In genomic region chr1:44738985-44739360, GRCh38 we compare ENCODE assay signal across 7 cellular contexts. TPM values are rescaled to one million over a fixed set of nuclear protein-coding genes. Genes with fewer than 3 reads are reported as not detected.
DNase-seq lines count a peak whose midpoint lies in the region; TF ChIP-seq lines count a peak whose summit lies in the region.
"Not testable (repeated sequence)": the region's sequence is repeated elsewhere in the genome, so short reads cannot be mapped to it uniquely, and the experiment has no call there.
"Had no signal": no experiment of that assay in that cellular context is flagged by ENCODE, and none has a peak within 500 bp of the region (broad histone marks: within the 10 kb centered on the region; RNA-seq: fewer than 3 reads in every experiment).

No MANE protein-coding gene starts in this region.

- H3K27me3 ChIP-seq in BE2C; Loucy (ENCODE audit: insufficient read depth, low read length, poor library complexity, severe bottlenecking); endocrine pancreas (ENCODE audit: control insufficient read depth, insufficient read depth, low read length); skeletal muscle satellite cell (ENCODE audit: control insufficient read depth, insufficient read depth, low read length): not testable (repeated sequence)

- H3K4me2 ChIP-seq in Loucy (ENCODE audit: low read depth, low read length, poor library complexity, severe bottlenecking) (peak overlapping the region; percentile 73), skeletal muscle satellite cell (ENCODE audit: low read length) (peak overlapping the region; percentile 90)

- not testable (repeated sequence) for H3K27me3 Mint-ChIP-seq in activated T-helper 1 cell treated with anti-CD3 and anti-CD28 coated beads, Interleukin-12 subunit alpha, Interleukin-12 subunit beta, Interleukin-2, Interleukin-4 antibody, amounts not matched to agents 30 ng/mL and 10 ng/mL and 1 ng/mL, durations not matched to agents 14 hours and 24 hours and 36 hours (ENCODE audit: insufficient read depth)

- not testable (repeated sequence) for H3K9me3 Mint-ChIP-seq in activated T-helper 1 cell treated with anti-CD3 and anti-CD28 coated beads, Interleukin-12 subunit alpha, Interleukin-12 subunit beta, Interleukin-2, Interleukin-4 antibody, amounts not matched to agents 30 ng/mL and 10 ng/mL and 1 ng/mL, durations not matched to agents 14 hours and 24 hours and 36 hours

- H3K36me3 ChIP-seq in BE2C; Loucy (ENCODE audit: insufficient read depth, low read length); endocrine pancreas (ENCODE audit: control insufficient read depth, insufficient read depth, low read length); skeletal muscle satellite cell (ENCODE audit: insufficient read depth, low read length): not testable (repeated sequence)

- H3K4me1 ChIP-seq in BE2C; endocrine pancreas (ENCODE audit: control insufficient read depth, insufficient read depth, low read length): not testable (repeated sequence)
- H3K4me1 ChIP-seq in Loucy (ENCODE audit: insufficient read depth, low read length, poor library complexity, severe bottlenecking) (peaks cover 32% of the 10 kb centered on the region), skeletal muscle satellite cell (ENCODE audit: control insufficient read depth, insufficient read depth, low read length) (peaks cover 22% of the 10 kb centered on the region)

- H4K20me1 ChIP-seq in Loucy (ENCODE audit: insufficient read depth, low read length, poor library complexity, severe bottlenecking), result peaks cover 19% of the 10 kb centered on the region

- H3F3A ChIP-seq in Loucy (ENCODE audit: low read depth), result not testable (repeated sequence)

- WGBS in lower leg skin, 2 donors, result 73 to 100% methylated on average over 1 of the region's 1 CpG

- not testable (repeated sequence) for H3K9me3 ChIP-seq in BE2C; Loucy (ENCODE audit: insufficient read depth, low read depth, low read length); endocrine pancreas (ENCODE audit: control insufficient read depth, low read length); skeletal muscle satellite cell (replicated peaks; ENCODE audit: low read length)

- H3K9me2 ChIP-seq in Loucy (replicated peaks; ENCODE audit: low read depth, low read length), result not testable (repeated sequence)

- not testable (repeated sequence) for DNase-seq in BE2C; activated T-helper 1 cell treated with anti-CD3 and anti-CD28 coated beads, Interleukin-12 subunit alpha, Interleukin-12 subunit beta, Interleukin-2, Interleukin-4 antibody, amounts not matched to agents 30 ng/mL and 10 ng/mL and 1 ng/mL, durations not matched to agents 14 hours and 24 hours and 36 hours (ENCODE audit: low spot score); lower leg skin (ENCODE audit: low spot score in 2 of 2)

- peaks cover 43% of the 10 kb centered on the region for H3K79me2 ChIP-seq in Loucy (ENCODE audit: insufficient read depth, low read length)

- intact Hi-C loops in activated T-helper 1 cell treated with anti-CD3 and anti-CD28 coated beads, Interleukin-12 subunit alpha, Interleukin-12 subunit beta, Interleukin-2, Interleukin-4 antibody, amounts not matched to agents 30 ng/mL and 10 ng/mL and 1 ng/mL, durations not matched to agents 14 hours and 24 hours and 36 hours (cut with micrococcal nuclease), result loop anchor here (1.0 to 10.0 kb wide), 8 partner anchors 8 to 948 kb away; partner anchors contain the start of genes GPBP1L1, NASP, PLK3 and RNU5D-1
- intact Hi-C loops in lower leg skin (cut with DNase I; ENCODE audit: low total_unique reads), result not testable (repeated sequence)

- not testable (repeated sequence) for TF ChIP-seq CTCF in BE2C (IDR thresholded peaks at IDR 0.05; ENCODE audit: low read depth, low read length); Loucy (conservative IDR thresholded peaks at IDR 0.05; ENCODE audit: low read length); lower leg skin (IDR thresholded peaks at IDR 0.05)

- peaks cover 31% of the 10 kb centered on the region for H3K4me1 Mint-ChIP-seq in activated T-helper 1 cell treated with anti-CD3 and anti-CD28 coated beads, Interleukin-12 subunit alpha, Interleukin-12 subunit beta, Interleukin-2, Interleukin-4 antibody, amounts not matched to agents 30 ng/mL and 10 ng/mL and 1 ng/mL, durations not matched to agents 14 hours and 24 hours and 36 hours (ENCODE audit: low read depth)

- peak overlapping the region; percentile 92 for H3K4me3 Mint-ChIP-seq in activated T-helper 1 cell treated with anti-CD3 and anti-CD28 coated beads, Interleukin-12 subunit alpha, Interleukin-12 subunit beta, Interleukin-2, Interleukin-4 antibody, amounts not matched to agents 30 ng/mL and 10 ng/mL and 1 ng/mL, durations not matched to agents 14 hours and 24 hours and 36 hours

- H2AFZ ChIP-seq in Loucy (ENCODE audit: low read length), result peak overlapping the region; percentile 63

- TF ChIP-seq POLR2A in lower leg skin (IDR thresholded peaks at IDR 0.05), result not testable (repeated sequence)

- peak overlapping the region; percentile 76 for H3K4me3 ChIP-seq in BE2C (ENCODE audit: low read depth, low read length)
- peak overlapping the region; percentile 94 for H3K4me3 ChIP-seq in Loucy (ENCODE audit: low read length, poor library complexity, severe bottlenecking)
- peak overlapping the region; percentile 66 for H3K4me3 ChIP-seq in endocrine pancreas (ENCODE audit: control insufficient read depth, insufficient read depth, low read length)
- peak overlapping the region; percentile 29 for H3K4me3 ChIP-seq in lower leg skin (ENCODE audit: low read depth, poor library complexity, severe bottlenecking)
- H3K4me3 ChIP-seq in skeletal muscle satellite cell (ENCODE audit: low read length), result peak overlapping the region; percentile 81

- H3K27ac Mint-ChIP-seq in activated T-helper 1 cell treated with anti-CD3 and anti-CD28 coated beads, Interleukin-12 subunit alpha, Interleukin-12 subunit beta, Interleukin-2, Interleukin-4 antibody, amounts not matched to agents 30 ng/mL and 10 ng/mL and 1 ng/mL, durations not matched to agents 14 hours and 24 hours and 36 hours, result peak overlapping the region; percentile 90

- peak overlapping the region; percentile 97 for H3K9ac ChIP-seq in Loucy (ENCODE audit: low read depth, low read length, poor library complexity, severe bottlenecking)
- H3K9ac ChIP-seq in endocrine pancreas (ENCODE audit: control insufficient read depth, insufficient read depth, low read length), result not testable (repeated sequence)
- peak overlapping the region; percentile 87 for H3K9ac ChIP-seq in skeletal muscle satellite cell (ENCODE audit: low read depth, low read length)

- peaks cover 14% of the 10 kb centered on the region for H3K36me3 Mint-ChIP-seq in activated T-helper 1 cell treated with anti-CD3 and anti-CD28 coated beads, Interleukin-12 subunit alpha, Interleukin-12 subunit beta, Interleukin-2, Interleukin-4 antibody, amounts not matched to agents 30 ng/mL and 10 ng/mL and 1 ng/mL, durations not matched to agents 14 hours and 24 hours and 36 hours (ENCODE audit: low read depth)

RNA-seq across cellular contexts. Expression of gene KIF2C, which starts 0.7 kb away (rescaled TPM):
- polyA plus RNA-seq in BE2C (2012; ENCODE audit: insufficient read depth, insufficient read length, low read depth), result 5.0 TPM
- total RNA-seq in activated T-helper 1 cell treated with anti-CD3 and anti-CD28 coated beads, Interleukin-12 subunit alpha, Interleukin-12 subunit beta, Interleukin-2, Interleukin-4 antibody, amounts not matched to agents 30 ng/mL and 10 ng/mL and 1 ng/mL, durations not matched to agents 14 hours and 24 hours and 36 hours, result 68.7 and 72.9 TPM in 2 replicates
- total RNA-seq in lower leg skin, result 1 to 10 TPM in 3 of 4 donors, under 1 TPM in 1; 0.76 to 4.5 (median 3.7) TPM
- total RNA-seq in skeletal muscle satellite cell (2012; rRNA removed), result 18.5 and 27.1 TPM in 2 replicates

RNA-seq across cellular contexts. Expression of gene RNU5D-1, which starts 8.0 kb away (rescaled TPM):
- polyA plus RNA-seq in BE2C (2012; ENCODE audit: insufficient read depth, insufficient read length, low read depth), result not detected
- total RNA-seq in activated T-helper 1 cell treated with anti-CD3 and anti-CD28 coated beads, Interleukin-12 subunit alpha, Interleukin-12 subunit beta, Interleukin-2, Interleukin-4 antibody, amounts not matched to agents 30 ng/mL and 10 ng/mL and 1 ng/mL, durations not matched to agents 14 hours and 24 hours and 36 hours, result not detected in 2 replicates
- not detected for total RNA-seq in lower leg skin
- total RNA-seq in skeletal muscle satellite cell (2012; rRNA removed), result not detected in 2 replicates
- total RNA-seq: esophagus mucosa had no signal

RNA-seq across cellular contexts. Expression of gene RPS8, which starts 36.4 kb away (rescaled TPM):
- 818 TPM for polyA plus RNA-seq in BE2C (2012; ENCODE audit: insufficient read depth, insufficient read length, low read depth)
- 2,172 and 2,226 TPM in 2 replicates for total RNA-seq in activated T-helper 1 cell treated with anti-CD3 and anti-CD28 coated beads, Interleukin-12 subunit alpha, Interleukin-12 subunit beta, Interleukin-2, Interleukin-4 antibody, amounts not matched to agents 30 ng/mL and 10 ng/mL and 1 ng/mL, durations not matched to agents 14 hours and 24 hours and 36 hours
- 1,000 to 10,000 TPM; 2,628 to 4,866 (median 3,019) TPM for total RNA-seq in lower leg skin
- total RNA-seq in skeletal muscle satellite cell (2012; rRNA removed), result 1,645 and 2,137 TPM in 2 replicates

RNA-seq across cellular contexts. Expression of gene BEST4, which starts 49.0 kb away (rescaled TPM):
- not detected for polyA plus RNA-seq in BE2C (2012; ENCODE audit: insufficient read depth, insufficient read length, low read depth)
- total RNA-seq in activated T-helper 1 cell treated with anti-CD3 and anti-CD28 coated beads, Interleukin-12 subunit alpha, Interleukin-12 subunit beta, Interleukin-2, Interleukin-4 antibody, amounts not matched to agents 30 ng/mL and 10 ng/mL and 1 ng/mL, durations not matched to agents 14 hours and 24 hours and 36 hours, result 0.47 and 0.54 TPM in 2 replicates
- total RNA-seq in lower leg skin, result under 1 TPM in 1 of 4 donors, not detected in 3; 0.23 TPM
- 0.25 TPM in 1 of 2 replicates, not detected in the other for total RNA-seq in skeletal muscle satellite cell (2012; rRNA removed)
- total RNA-seq: esophagus mucosa had no signal

Comparison
In these comparisons a context has a peak if more than half of its experiments do, and no peak if none do; other contexts are left out.
1. H3K4me3 ChIP-seq: peak in every context shown above with its lines; median percentile 94 in Loucy; 81 in skeletal muscle satellite cell; 76 in BE2C; 66 in endocrine pancreas; 29 in lower leg skin.
2. RNA of gene KIF2C, which starts 0.7 kb away (total RNA-seq): 68.7 to 72.9 TPM in activated T-helper 1 cell treated with anti-CD3 and anti-CD28 coated beads, Interleukin-12 subunit alpha, Interleukin-12 subunit beta, Interleukin-2, Interleukin-4 antibody, amounts not matched to agents 30 ng/mL and 10 ng/mL and 1 ng/mL, durations not matched to agents 14 hours and 24 hours and 36 hours; 0.76 to 4.5 TPM in lower leg skin; every median in the first group is over 10 times any median in the second.